Comparison of ENCODE assay signal across 8 cellular contexts in the genomic region with DNA sequence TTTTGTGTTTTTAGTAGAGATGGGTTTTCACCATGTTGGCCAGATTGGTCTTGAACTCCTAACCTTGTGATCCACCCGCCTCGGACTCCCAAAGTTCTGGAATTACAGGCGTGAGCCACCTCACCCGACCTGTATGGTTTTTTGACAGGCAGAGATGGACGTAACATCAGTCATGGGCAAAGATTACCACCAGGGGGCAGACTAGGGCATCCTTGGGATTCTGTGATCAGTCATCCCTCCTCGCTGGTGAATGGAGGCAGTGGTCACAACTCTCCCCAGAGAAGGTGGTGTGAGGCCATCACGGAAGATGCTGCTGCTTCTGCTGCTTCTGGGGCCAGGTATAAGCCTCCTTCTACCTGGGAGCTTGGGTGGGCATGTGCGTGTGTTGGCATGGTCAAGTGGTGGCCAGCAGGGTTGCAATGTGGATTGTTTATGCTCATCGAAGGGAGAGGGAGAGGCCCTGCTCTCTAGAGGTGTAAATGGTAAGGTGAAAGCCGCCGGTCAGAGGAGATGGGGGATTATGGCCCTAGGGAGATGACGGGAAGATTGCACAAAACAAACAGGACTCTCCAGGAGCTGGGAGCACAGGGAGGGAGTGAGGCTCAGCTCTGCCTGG.
A peak's percentile ranks its signal among the peaks of the same experiment; 100 is the strongest.
DNase-seq lines count a peak whose midpoint lies in the region; ATAC-seq and TF ChIP-seq lines count a peak whose summit lies in the region.

No MANE protein-coding gene starts in this region.

- H3K4me3 ChIP-seq in RWPE2 (ENCODE audit: severe bottlenecking) = no peak overlapping the region
- no peak overlapping the region for H3K4me3 ChIP-seq in right cardiac atrium (ENCODE audit: low read length)

- peak; percentile 36 for TF ChIP-seq CTCF in RWPE2 (IDR thresholded peaks at IDR 0.05; ENCODE audit: poor library complexity, severe bottlenecking)

- intact Hi-C loops in right cardiac atrium (cut with DNase I) = no loop called here

- H3K27ac ChIP-seq in RWPE2 (ENCODE audit: poor library complexity, severe bottlenecking) = no peak overlapping the region
- H3K27ac ChIP-seq in right cardiac atrium (ENCODE audit: low read length) = no peak overlapping the region

- H3K4me1 ChIP-seq in RWPE2 (ENCODE audit: insufficient read depth, poor library complexity, severe bottlenecking) (no peaks in the 10 kb centered on the region), right cardiac atrium (ENCODE audit: control insufficient read depth, insufficient read depth, low read length) (no peaks in the 10 kb centered on the region)

- WGBS in right cardiac atrium = 47% methylated on average over 12 of the region's 12 CpGs

- ATAC-seq in GM18519 (IDR thresholded peaks at IDR 0.05; ENCODE audit: low FRiP score, unreplicated experiment) (peak; percentile 59), HG03095 (IDR thresholded peaks at IDR 0.05; ENCODE audit: unreplicated experiment) (peak; percentile 83), RWPE2 (ENCODE audit: low read depth) (peak; percentile 51; the same call in 1 of the 3 replicates), right cardiac atrium (no peak)

- no peaks in the 10 kb centered on the region for H3K36me3 ChIP-seq in RWPE2 (ENCODE audit: low read depth)

- DNase-seq in AG20443 (ENCODE audit: low spot score) (peak; percentile 45), RWPE2 (ENCODE audit: low spot score) (no peak), right cardiac atrium (peak in 2 of 3 donors; percentile 20 to 69), NCI-H2227 (lab: John Stamatoyannopoulos, UW; ENCODE audit: unreplicated experiment) (no peak)
- DNase-seq in activated gamma-delta T cell treated with anti-CD3 and anti-CD28 coated beads, Interleukin-2, amount 50 U/mL, for 16 hours (ENCODE audit: low read depth) = peak; percentile 64
- peak; percentile 34 to 53 for DNase-seq in stimulated activated CD4-positive, alpha-beta T cell treated with anti-CD3 and anti-CD28 coated beads, Interleukin-1b, Interleukin-23, amount 100 ng/mL, for 1 hour (ENCODE audit: low read depth in 2 of 2)

- H3K27me3 ChIP-seq in RWPE2 (ENCODE audit: insufficient read depth, poor library complexity, severe bottlenecking) (no peaks in the 10 kb centered on the region), right cardiac atrium (ENCODE audit: control insufficient read depth, insufficient read depth) (no peaks in the 10 kb centered on the region)

- H3K9me3 ChIP-seq in RWPE2 (ENCODE audit: severe bottlenecking) (no peaks in the 10 kb centered on the region), right cardiac atrium (ENCODE audit: control insufficient read depth, low read length) (no peaks in the 10 kb centered on the region)

Comparison
In these comparisons a context has a peak if more than half of its experiments do, and no peak if none do; other contexts are left out.
1. DNase-seq: peak in AG20443 (single experiment), activated gamma-delta T cell treated with anti-CD3 and anti-CD28 coated beads, Interleukin-2, amount 50 U/mL, for 16 hours (single experiment), right cardiac atrium (2 of 3) and stimulated activated CD4-positive, alpha-beta T cell treated with anti-CD3 and anti-CD28 coated beads, Interleukin-1b, Interleukin-23, amount 100 ng/mL, for 1 hour (2 of 2); none in RWPE2 (single experiment) and NCI-H2227 (single experiment).
2. ATAC-seq: peak in GM18519 (single experiment), HG03095 (single experiment) and RWPE2 (single experiment); none in right cardiac atrium (0 of 2).